In the genomic region with DNA sequence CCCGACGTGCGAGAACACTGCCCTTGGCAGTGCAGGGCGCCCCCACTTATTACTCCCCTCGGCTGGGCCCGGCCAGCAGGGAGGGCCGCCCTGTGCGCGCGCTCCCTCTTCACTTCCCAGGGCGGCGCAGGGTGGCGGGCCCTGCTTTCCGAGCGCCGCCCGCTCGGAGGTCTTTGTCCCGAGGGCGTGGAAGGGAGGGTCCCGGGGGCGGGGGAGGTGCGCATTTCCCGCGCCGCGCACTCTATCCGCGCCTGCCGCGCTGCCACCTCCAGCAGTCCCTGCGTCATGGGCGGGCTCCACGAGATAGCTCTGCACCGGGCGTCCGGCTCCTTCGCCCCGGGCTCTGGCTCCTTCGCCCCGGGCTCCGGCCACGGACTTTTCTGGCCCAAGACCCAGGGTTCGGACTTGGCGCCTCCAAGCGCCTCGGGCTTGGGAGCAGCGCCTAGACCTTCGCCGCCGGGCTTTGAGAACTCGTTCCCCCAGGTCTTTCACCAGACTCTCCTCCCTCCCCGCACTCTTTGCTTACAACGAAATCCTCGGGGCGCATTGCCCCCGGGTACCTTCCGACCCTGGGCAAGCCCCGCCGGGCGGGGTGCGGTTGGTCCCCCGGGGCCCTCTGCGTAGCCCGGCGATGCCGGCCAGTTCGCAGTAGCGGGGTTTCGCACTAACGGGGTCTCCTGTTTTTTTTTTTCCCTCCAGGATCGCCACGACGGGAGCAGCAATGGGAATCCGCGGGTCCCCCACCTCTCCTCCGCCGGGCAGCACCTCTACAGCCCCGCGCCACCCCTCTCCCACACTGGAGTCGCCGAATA, we compare ENCODE assay signal across 10 cellular contexts. TPM values are rescaled to one million over a fixed set of nuclear protein-coding genes. Genes with fewer than 3 reads are reported as not detected.
A peak's percentile ranks its signal among the peaks of the same experiment; 100 is the strongest.
DNase-seq lines count a peak whose midpoint lies in the region; ATAC-seq and TF ChIP-seq lines count a peak whose summit lies in the region.
"Had no signal": no experiment of that assay in that cellular context is flagged by ENCODE, and none has a peak within 500 bp of the region (broad histone marks: within the 10 kb centered on the region; RNA-seq: fewer than 3 reads in every experiment).

No MANE protein-coding gene starts in this region.

- WGBS in ectodermal cell, 2 experiments = 0% methylated on average over 82 of the region's 82 CpGs
- 0 to 1% methylated on average over 64 to 76 of the region's 82 CpGs for WGBS in mesodermal cell (ENCODE audit: insufficient coverage in 2 of 2), 2 experiments

- peak overlapping the region; percentile 95 for H3K4me3 ChIP-seq in HUES6 (ENCODE audit: low read depth, low read length)
- H3K4me3 ChIP-seq in ectodermal cell (ENCODE audit: insufficient read depth, low read depth, low read length) = peak overlapping the region; percentile 47
- peak overlapping the region; percentile 48 for H3K4me3 ChIP-seq in mesodermal cell (ENCODE audit: extremely low read depth, insufficient read depth, low read length, poor library complexity, severe bottlenecking)
- H3K4me3 ChIP-seq: K562 had no signal

- DNase-seq in AG09319 (ENCODE audit: extremely low read depth, low read depth) (peak; percentile 10), NCI-H1436 (lab: John Stamatoyannopoulos, UW) (no peak)
- DNase-seq in stimulated activated naive CD4-positive, alpha-beta T cell (lab: John Stamatoyannopoulos, UW) = no peak
- no peak for DNase-seq in stimulated activated CD4-positive, alpha-beta T cell treated with anti-CD3 and anti-CD28 coated beads, Interleukin-4, amount 100 ng/mL, for 1 hour
- DNase-seq: natural killer cell had no signal

- H3K36me3 ChIP-seq in HUES6 (ENCODE audit: control insufficient read depth, insufficient read depth, low read length) (peaks cover 38% of the 10 kb centered on the region), ectodermal cell (ENCODE audit: control insufficient read depth, insufficient read depth, low read length) (no peaks in the 10 kb centered on the region), mesodermal cell (ENCODE audit: control insufficient read depth, insufficient read depth, low read length) (no peaks in the 10 kb centered on the region)

- peak overlapping the region; percentile 90 for H3K9ac ChIP-seq in HUES6 (ENCODE audit: low read length)

- H3K9me3 ChIP-seq in HUES6 (ENCODE audit: control insufficient read depth, insufficient read depth, low read depth, low read length) = no peaks in the 10 kb centered on the region
- H3K9me3 ChIP-seq in ectodermal cell (ENCODE audit: control insufficient read depth, low read length) = no peaks in the 10 kb centered on the region
- H3K9me3 ChIP-seq in mesodermal cell (ENCODE audit: control insufficient read depth, low read length) = no peaks in the 10 kb centered on the region

- no peak for TF ChIP-seq CTCF in AG09319 (IDR thresholded peaks at IDR 0.05; ENCODE audit: low read depth, low read length)

- ATAC-seq in GM21717 (IDR thresholded peaks at IDR 0.05; ENCODE audit: unreplicated experiment) = no peak
- ATAC-seq: natural killer cell had no signal

- H3K27me3 ChIP-seq in HUES6 (ENCODE audit: control insufficient read depth, insufficient read depth, low read length) (peaks cover 58% of the 10 kb centered on the region), ectodermal cell (ENCODE audit: control insufficient read depth, insufficient read depth, low read length, poor library complexity, severe bottlenecking) (peaks cover 68% of the 10 kb centered on the region)

- H3K27ac ChIP-seq in HUES6 (ENCODE audit: low read depth, low read length) (peak overlapping the region; percentile 89; the same call in 1 of the 2 replicates), ectodermal cell (ENCODE audit: insufficient read depth, low read depth, low read length, poor library complexity, severe bottlenecking) (no peak overlapping the region), mesodermal cell (ENCODE audit: low read depth, low read length, severe bottlenecking) (no peak overlapping the region)

- H3K4me1 ChIP-seq in HUES6 (ENCODE audit: control insufficient read depth, insufficient read depth, low read length) = peaks cover 46% of the 10 kb centered on the region
- H3K4me1 ChIP-seq in ectodermal cell (ENCODE audit: control insufficient read depth, insufficient read depth, low read length) = peaks cover 35% of the 10 kb centered on the region
- peaks cover 14% of the 10 kb centered on the region for H3K4me1 ChIP-seq in mesodermal cell (ENCODE audit: control insufficient read depth, insufficient read depth, low read length, poor library complexity, severe bottlenecking)

RNA-seq across cellular contexts. Expression of a gene that starts 1.6 kb away (rescaled TPM):
- 35.8 TPM for polyA plus RNA-seq in ectodermal cell (2013, experiment 1 of 4)
- 38.5 TPM for polyA plus RNA-seq in ectodermal cell (2013, experiment 2 of 4)
- 24.6 TPM for polyA plus RNA-seq in ectodermal cell (2013, experiment 3 of 4)
- 24.5 TPM for polyA plus RNA-seq in ectodermal cell (2013, experiment 4 of 4)
- polyA plus RNA-seq in mesodermal cell (2013, experiment 1 of 2) = 5.3 TPM
- 4.1 TPM for polyA plus RNA-seq in mesodermal cell (2013, experiment 2 of 2)
